In the genomic region with DNA sequence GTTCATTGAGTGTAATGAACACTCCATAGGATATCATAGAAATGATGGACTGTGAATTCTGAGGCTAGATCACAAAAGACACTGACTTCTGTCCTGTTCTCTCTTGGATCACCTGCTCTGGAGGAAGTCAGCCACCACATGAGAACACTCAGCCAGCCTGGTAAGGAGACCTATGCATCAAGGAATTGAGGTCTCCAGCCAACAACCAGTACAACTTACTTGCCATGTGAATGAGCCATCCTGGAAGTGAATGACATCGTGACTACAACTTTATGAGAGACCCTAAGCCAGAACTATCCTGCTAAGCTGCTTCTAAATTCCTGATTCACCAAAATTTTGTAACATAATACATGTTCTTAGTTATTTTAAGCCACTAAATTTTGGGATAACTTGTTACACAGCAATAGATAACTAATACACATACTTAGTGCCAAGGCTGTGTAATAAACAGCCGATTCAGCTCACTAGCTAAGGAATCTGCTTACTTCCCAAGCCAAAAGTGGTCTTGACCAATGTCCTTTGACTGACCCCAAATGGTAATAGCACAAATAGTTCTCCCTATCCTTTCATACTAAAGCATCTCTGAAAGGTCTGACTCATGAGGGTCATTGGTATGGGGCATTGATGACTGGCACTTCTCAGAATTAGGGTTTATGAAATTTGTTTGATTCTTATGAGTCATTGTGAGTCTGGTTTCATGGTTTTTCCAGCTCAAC, we compare ENCODE assay signal across 16 cellular contexts. TPM values are rescaled to one million over a fixed set of nuclear protein-coding genes. Genes with fewer than 3 reads are reported as not detected.
DNase-seq lines count a peak whose midpoint lies in the region; ATAC-seq and TF ChIP-seq lines count a peak whose summit lies in the region.
"Had no signal": no experiment of that assay in that cellular context is flagged by ENCODE, and none has a peak within 500 bp of the region (broad histone marks: within the 10 kb centered on the region; RNA-seq: fewer than 3 reads in every experiment).

No MANE protein-coding gene starts in this region.

- H3K79me2 ChIP-seq in GM23248 (ENCODE audit: insufficient read depth): no peaks in the 10 kb centered on the region

- WGBS in GM23248 (ENCODE audit: low coverage in 1 of 2, low lambda C conversion rate in 2 of 2, missing lambda C conversion rate in 2 of 2), 2 experiments: 45 to 69% methylated on average over 2 of the region's 2 CpGs

- no peaks in the 10 kb centered on the region for H3K27me3 ChIP-seq in GM23248 (replicated peaks; ENCODE audit: insufficient read depth)
- H3K27me3 ChIP-seq in RWPE2 (ENCODE audit: insufficient read depth, poor library complexity, severe bottlenecking): no peaks in the 10 kb centered on the region
- H3K27me3 ChIP-seq: ascending aorta had no signal

- H4K20me1 ChIP-seq in GM23248 (ENCODE audit: insufficient read depth): no peaks in the 10 kb centered on the region

- TF ChIP-seq CTCF in RWPE2 (IDR thresholded peaks at IDR 0.05; ENCODE audit: poor library complexity, severe bottlenecking): no peak

- no peak overlapping the region for H3K9ac ChIP-seq in GM23248

- H3K36me3 ChIP-seq in GM23248 (ENCODE audit: low read depth): no peaks in the 10 kb centered on the region
- H3K36me3 ChIP-seq in RWPE2 (ENCODE audit: low read depth): no peaks in the 10 kb centered on the region
- H3K36me3 ChIP-seq: ascending aorta, colonic mucosa, tibial artery had no signal

- H2AFZ ChIP-seq in GM23248: no peak overlapping the region

- H3K9me2 ChIP-seq in GM23248 (ENCODE audit: insufficient read depth): no peaks in the 10 kb centered on the region

- peak; percentile 90 for ATAC-seq in RWPE2 (ENCODE audit: low read depth)

- no peak overlapping the region for H3K4me3 ChIP-seq in GM23248
- no peak overlapping the region for H3K4me3 ChIP-seq in RWPE2 (ENCODE audit: severe bottlenecking)
- H3K4me3 ChIP-seq: ascending aorta, colonic mucosa, lung, tibial artery had no signal

- H3K4me2 ChIP-seq in GM23248 (ENCODE audit: unreplicated experiment): no peak overlapping the region

- no peaks in the 10 kb centered on the region for H3F3A ChIP-seq in GM23248 (ENCODE audit: insufficient read depth)

- no peak overlapping the region for H3K27ac ChIP-seq in GM23248
- peak overlapping the region; percentile 23 for H3K27ac ChIP-seq in RWPE2 (ENCODE audit: poor library complexity, severe bottlenecking)
- H3K27ac ChIP-seq: ascending aorta, colonic mucosa, tibial artery had no signal

- DNase-seq in CD1c-positive myeloid dendritic cell (ENCODE audit: extremely low spot score) (peak; percentile 18), GM23248 (peak; percentile 34), RWPE2 (ENCODE audit: low spot score) (peak; percentile 21), fibroblast of peridontal ligament (ENCODE audit: extremely low read depth) (peak; percentile 61), hippocampal formation (lab: John Stamatoyannopoulos, UW) (no peak), COLO668 (lab: John Stamatoyannopoulos, UW; ENCODE audit: unreplicated experiment) (no peak)
- DNase-seq in stimulated activated naive CD4-positive, alpha-beta T cell treated with Interleukin-2 at 50 U/mL for 16 hours (lab: John Stamatoyannopoulos, UW): no peak
- DNase-seq: activated gamma-delta T cell treated with Interleukin-2 at 50 U/mL for 16 hours, colonic mucosa, head of caudate nucleus, NCI-H748 treated with DMSO at 0.1 percent for 48 hours, OCI-M1, posterior cingulate gyrus, tibial artery had no signal

- H3K9me3 ChIP-seq in GM23248 (ENCODE audit: low read depth) (no peaks in the 10 kb centered on the region), RWPE2 (ENCODE audit: severe bottlenecking) (no peaks in the 10 kb centered on the region)
- H3K9me3 ChIP-seq: ascending aorta, colonic mucosa, tibial artery had no signal

- H3K4me1 ChIP-seq in GM23248 (ENCODE audit: insufficient read depth) (no peaks in the 10 kb centered on the region), RWPE2 (ENCODE audit: insufficient read depth, poor library complexity, severe bottlenecking) (peaks cover 7% of the 10 kb centered on the region)
- H3K4me1 ChIP-seq: ascending aorta, colonic mucosa, tibial artery had no signal

- in situ Hi-C loops in GM23248 (cut with MboI): no loop called here

RNA-seq across cellular contexts. Expression of a gene that starts 6.9 kb away (rescaled TPM):
- 22.4 and 25.3 TPM in 2 replicates for total RNA-seq in GM23248 (2014; rRNA removed; shearing (Covaris generic))
- 49.4 and 53.7 TPM in 2 replicates for polyA plus RNA-seq in GM23248 (2016; fragmentation: Nextera tagmentation; extraction: Ambion mirVana)

Comparison
In these comparisons a context has a peak if more than half of its experiments do, and no peak if none do; other contexts are left out.
1. DNase-seq: peak in CD1c-positive myeloid dendritic cell (single experiment), GM23248 (single experiment), RWPE2 (single experiment) and fibroblast of peridontal ligament (single experiment); none in stimulated activated naive CD4-positive, alpha-beta T cell treated with Interleukin-2 at 50 U/mL for 16 hours (single experiment), hippocampal formation (0 of 2) and COLO668 (single experiment).